11 cellular contexts compared by ENCODE assay signal in the genomic region with DNA sequence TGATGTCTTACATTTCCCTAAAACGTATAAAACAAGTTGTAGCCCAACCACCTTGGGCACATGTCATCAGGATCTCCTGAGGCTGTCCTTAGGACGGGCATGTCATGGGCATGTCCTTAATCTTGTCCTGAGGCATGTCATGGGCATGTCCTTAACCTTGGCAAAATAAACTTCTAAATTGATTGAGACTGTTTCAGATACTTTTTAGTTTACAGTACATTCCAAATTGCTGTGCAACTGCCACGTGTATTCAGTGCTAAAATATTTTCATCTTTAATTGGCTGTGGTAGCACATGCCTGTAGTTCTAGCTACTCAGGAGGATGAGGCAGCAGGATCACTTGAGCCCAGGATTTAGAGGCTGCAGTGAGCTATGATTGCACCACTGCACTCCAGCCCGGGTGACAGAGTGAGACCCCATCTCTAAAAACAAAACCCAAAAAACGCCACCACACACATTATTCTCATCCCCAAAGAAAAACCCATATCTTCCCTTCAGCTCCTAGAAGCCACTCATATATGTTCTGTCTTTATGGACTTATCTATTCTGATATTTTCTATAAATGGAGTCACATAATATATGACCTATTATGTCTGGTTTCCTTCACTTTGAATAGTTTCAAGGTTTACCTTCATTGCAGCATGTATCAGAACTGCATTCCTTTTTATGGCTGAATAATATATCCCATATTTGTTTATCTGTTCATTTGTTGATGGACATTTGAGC.
A peak's percentile ranks its signal among the peaks of the same experiment; 100 is the strongest.
DNase-seq lines count a peak whose midpoint lies in the region; ATAC-seq and TF ChIP-seq lines count a peak whose summit lies in the region.
"Had no signal": no experiment of that assay in that cellular context is flagged by ENCODE, and none has a peak within 500 bp of the region (broad histone marks: within the 10 kb centered on the region; RNA-seq: fewer than 3 reads in every experiment).

No MANE protein-coding gene starts in this region.

- H4K20me1 ChIP-seq in mammary epithelial cell (ENCODE audit: insufficient read depth, low read length) = no peaks in the 10 kb centered on the region
- no peaks in the 10 kb centered on the region for H4K20me1 ChIP-seq in osteoblast (ENCODE audit: insufficient read depth, low read length)

- no peak for TF ChIP-seq CTCF in mammary epithelial cell (conservative IDR thresholded peaks at IDR 0.05 in 1 of 2, IDR thresholded peaks at IDR 0.05 in 1 of 2; ENCODE audit: extremely low read depth in 1 of 2, insufficient read depth in 1 of 2, low read depth in 1 of 2, low read length in 2 of 2)
- TF ChIP-seq CTCF in osteoblast (IDR thresholded peaks at IDR 0.05; ENCODE audit: extremely low read depth, low read depth, low read length) = no peak

- peak overlapping the region; percentile 85 for H3K27ac ChIP-seq in mammary epithelial cell (ENCODE audit: insufficient read depth, low read depth, low read length)
- H3K27ac ChIP-seq in osteoblast (ENCODE audit: low read depth, low read length) = no peak overlapping the region
- H3K27ac ChIP-seq: upper lobe of right lung had no signal

- CTCF ChIA-PET in mammary epithelial cell (lab: Charles Lee; ENCODE audit: low non-redundant PET) = interaction anchor here (0.6 kb wide), 1 partner anchor 96 kb away, joined by 6 read pairs; no protein-coding TSS in a partner anchor

- H3K9ac ChIP-seq in mammary epithelial cell (ENCODE audit: insufficient read depth, low read length) = peak overlapping the region; percentile 3

- H3K4me2 ChIP-seq in mammary epithelial cell (ENCODE audit: insufficient read depth, low read depth, low read length) (no peak overlapping the region), osteoblast (ENCODE audit: insufficient read depth, low read length) (no peak overlapping the region)

- H2AFZ ChIP-seq in mammary epithelial cell (ENCODE audit: low read depth, low read length) (peak overlapping the region; percentile 78), osteoblast (ENCODE audit: low read length) (no peak overlapping the region)

- H3K9me3 ChIP-seq in mammary epithelial cell (replicated peaks; ENCODE audit: insufficient read depth, low read length) (peaks cover 2% of the 10 kb centered on the region), osteoblast (ENCODE audit: low read depth, low read length) (no peaks in the 10 kb centered on the region)
- H3K9me3 ChIP-seq: upper lobe of right lung had no signal

- intact Hi-C loops in mammary epithelial cell (cut with micrococcal nuclease) = loop anchor here (2.0 kb wide), 1 partner anchor 18 kb away; no protein-coding TSS in a partner anchor

- H3K79me2 ChIP-seq in mammary epithelial cell (ENCODE audit: insufficient read depth, low read length) (no peaks in the 10 kb centered on the region), osteoblast (ENCODE audit: insufficient read depth, low read length) (no peaks in the 10 kb centered on the region)

- DNase-seq in mammary epithelial cell (peak; percentile 76), osteoblast (ENCODE audit: insufficient read length, low spot score, missing footprints) (no peak), Ammon's horn (ENCODE audit: low spot score) (no peak), NCI-H2029 treated with DMSO at 0.1 percent for 48 hours (lab: John Stamatoyannopoulos, UW) (no peak)
- DNase-seq in stimulated activated CD4-positive, alpha-beta T cell treated with anti-CD3 and anti-CD28 coated beads, Interleukin-12 subunit alpha, Interleukin-12 subunit beta, amount 100 ng/mL, for 4 hours = no peak
- DNase-seq: NCI-H2081 treated with DMSO at 0.1 percent for 48 hours; stimulated activated CD4-positive, alpha-beta T cell treated with anti-CD3 and anti-CD28 coated beads, Interleukin-2, amount 100 ng/mL, for 48 hours; upper lobe of right lung had no signal

- peaks cover 26% of the 10 kb centered on the region for H3K4me1 ChIP-seq in mammary epithelial cell (ENCODE audit: insufficient read depth, low read length)
- H3K4me1 ChIP-seq in osteoblast (ENCODE audit: insufficient read depth, low read length) = no peaks in the 10 kb centered on the region
- H3K4me1 ChIP-seq: upper lobe of right lung had no signal

- WGBS in mammary epithelial cell (ENCODE audit: low coverage, missing lambda C conversion rate) = 22% methylated on average over 5 of the region's 5 CpGs

- H3K4me3 ChIP-seq in mammary epithelial cell (replicated peaks in 1 of 3; ENCODE audit: insufficient read depth in 1 of 3, low read depth in 2 of 3, low read length in 3 of 3) (no peak overlapping the region), osteoblast (ENCODE audit: insufficient read depth, low read length) (no peak overlapping the region)
- H3K4me3 ChIP-seq: upper lobe of right lung had no signal

- TSS peak; percentile 71 for BruUV-seq in mammary epithelial cell (replicated peaks; lab: Mats Ljungman, UMichigan)

- H3K36me3 ChIP-seq in mammary epithelial cell (ENCODE audit: insufficient read depth, low read length) (no peaks in the 10 kb centered on the region), osteoblast (ENCODE audit: insufficient read depth, low read length) (no peaks in the 10 kb centered on the region)
- H3K36me3 ChIP-seq: upper lobe of right lung had no signal

- in situ Hi-C loops in mammary epithelial cell (cut with MboI; ENCODE audit: low sequenced_read_pairs in 2 of 2) = no loop called here

- H3K27me3 ChIP-seq in mammary epithelial cell (ENCODE audit: insufficient read depth, low read length) = no peaks in the 10 kb centered on the region
- H3K27me3 ChIP-seq in osteoblast (ENCODE audit: insufficient read depth, low read length) = no peaks in the 10 kb centered on the region
- H3K27me3 ChIP-seq: upper lobe of right lung had no signal

- ATAC-seq in GM18867 (IDR thresholded peaks at IDR 0.05; ENCODE audit: unreplicated experiment) (peak; percentile 34), GM21576 (IDR thresholded peaks at IDR 0.05; ENCODE audit: unreplicated experiment) (peak; percentile 31), HG03135 (IDR thresholded peaks at IDR 0.05; ENCODE audit: unreplicated experiment) (peak; percentile 56)
- ATAC-seq: upper lobe of right lung had no signal

- dilution Hi-C loops in mammary epithelial cell (cut with HindIII; ENCODE audit: low sequenced_read_pairs) = no loop called here
